8 cellular contexts compared by ENCODE assay signal in genomic region chr13:36858285-36858684, GRCh38. TPM values are rescaled to one million over a fixed set of nuclear protein-coding genes. Genes with fewer than 3 reads are reported as not detected.
DNase-seq lines count a peak whose midpoint lies in the region; ATAC-seq and TF ChIP-seq lines count a peak whose summit lies in the region.

No MANE protein-coding gene starts in this region.

- H3K9me3 ChIP-seq in HAP-1 (no peaks in the 10 kb centered on the region), WERI-Rb-1 (ENCODE audit: severe bottlenecking) (no peaks in the 10 kb centered on the region), right cardiac atrium (ENCODE audit: control insufficient read depth, low read length) (no peaks in the 10 kb centered on the region)

- H3K27ac ChIP-seq in WERI-Rb-1 (no peak overlapping the region), right cardiac atrium (ENCODE audit: low read length) (no peak overlapping the region)

- peak; percentile 26; the same call in 1 of the 2 replicates for TF ChIP-seq CTCF in WERI-Rb-1 (IDR thresholded peaks at IDR 0.05; ENCODE audit: low read depth, low read length)

- no peaks in the 10 kb centered on the region for H3K9me3 Mint-ChIP-seq in stimulated activated naive CD8-positive, alpha-beta T cell treated with anti-CD3 and anti-CD28 coated beads, Interleukin-15, amount 100 ng/mL, for 72 hours

- DNase-seq in NCI-H1436 (lab: John Stamatoyannopoulos, UW) (peak; percentile 52), NCI-H1436 treated with DMSO at 0.1 percent for 48 hours (lab: John Stamatoyannopoulos, UW) (no peak), HAP-1 (ENCODE audit: low spot score in 2 of 2) (peak; percentile 17 to 70), NCI-H187 treated with DMSO at 0.1 percent for 48 hours (lab: John Stamatoyannopoulos, UW) (peak; percentile 30), WERI-Rb-1 (no peak), right cardiac atrium (no peak)
- DNase-seq in stimulated activated naive CD8-positive, alpha-beta T cell treated with anti-CD3 and anti-CD28 coated beads, Interleukin-15, amount 100 ng/mL, for 72 hours: peak in 1 of 2 donors; percentile 1

- H3K36me3 ChIP-seq in HAP-1 (replicated peaks) (no peaks in the 10 kb centered on the region), WERI-Rb-1 (no peaks in the 10 kb centered on the region; the same call in 1 of the 2 replicates)

- H3K4me1 ChIP-seq in HAP-1 (no peaks in the 10 kb centered on the region), right cardiac atrium (ENCODE audit: control insufficient read depth, insufficient read depth, low read length) (no peaks in the 10 kb centered on the region)

- H3K4me3 ChIP-seq in HAP-1 (no peak overlapping the region), WERI-Rb-1 (ENCODE audit: low read depth, low read length) (no peak overlapping the region), right cardiac atrium (ENCODE audit: low read length) (no peak overlapping the region)

- ATAC-seq in right cardiac atrium (peak; percentile 65 to 67), HG03439 (IDR thresholded peaks at IDR 0.05; ENCODE audit: unreplicated experiment) (no peak)
- peak; percentile 67 for ATAC-seq in stimulated activated naive CD8-positive, alpha-beta T cell treated with anti-CD3 and anti-CD28 coated beads, Interleukin-15, amount 100 ng/mL, for 72 hours

- no peak overlapping the region for H3K4me3 Mint-ChIP-seq in stimulated activated naive CD8-positive, alpha-beta T cell treated with anti-CD3 and anti-CD28 coated beads, Interleukin-15, amount 100 ng/mL, for 72 hours

- peaks cover 44% of the 10 kb centered on the region for H3K27me3 Mint-ChIP-seq in stimulated activated naive CD8-positive, alpha-beta T cell treated with anti-CD3 and anti-CD28 coated beads, Interleukin-15, amount 100 ng/mL, for 72 hours

- 30% methylated on average over 3 of the region's 3 CpGs for WGBS in right cardiac atrium

- intact Hi-C loops in right cardiac atrium (cut with DNase I): loop anchor here (2.0 to 10.0 kb wide), 3 partner anchors 117 to 124 kb away; no protein-coding TSS in a partner anchor

- H3K4me1 Mint-ChIP-seq in stimulated activated naive CD8-positive, alpha-beta T cell treated with anti-CD3 and anti-CD28 coated beads, Interleukin-15, amount 100 ng/mL, for 72 hours: peaks cover 12% of the 10 kb centered on the region

- H3K27me3 ChIP-seq in HAP-1 (ENCODE audit: low read depth) (no peaks in the 10 kb centered on the region), WERI-Rb-1 (ENCODE audit: insufficient read depth, low read depth, severe bottlenecking) (no peaks in the 10 kb centered on the region), right cardiac atrium (ENCODE audit: control insufficient read depth, insufficient read depth) (no peaks in the 10 kb centered on the region)

- H3K27ac Mint-ChIP-seq in stimulated activated naive CD8-positive, alpha-beta T cell treated with anti-CD3 and anti-CD28 coated beads, Interleukin-15, amount 100 ng/mL, for 72 hours: peak overlapping the region in 1 of 2 donors; percentile 2

- in situ Hi-C loops in HAP-1 (cut with MboI; ENCODE audit: low sequenced_read_pairs): loop anchor here (10.0 kb wide), 1 partner anchor 127 kb away; no protein-coding TSS in a partner anchor

RNA-seq across cellular contexts. Expression of gene RFXAP, which starts 39.3 kb away (rescaled TPM):
- total RNA-seq in right cardiac atrium: 1 to 10 TPM; 2.9 to 4.6 (median 4.1) TPM
- 2.2 TPM for polyA plus RNA-seq in right cardiac atrium

Comparison
In these comparisons a context has a peak if more than half of its experiments do, and no peak if none do; other contexts are left out.
1. DNase-seq: peak in NCI-H1436 (single experiment), HAP-1 (2 of 2) and NCI-H187 treated with DMSO at 0.1 percent for 48 hours (single experiment); none in NCI-H1436 treated with DMSO at 0.1 percent for 48 hours (single experiment), WERI-Rb-1 (single experiment) and right cardiac atrium (0 of 3).